14 cellular contexts compared by ENCODE assay signal in genomic region chr5:170353011-170353890, GRCh38. TPM values are rescaled to one million over a fixed set of nuclear protein-coding genes. Genes with fewer than 3 reads are reported as not detected.
DNase-seq lines count a peak whose midpoint lies in the region; ATAC-seq and TF ChIP-seq lines count a peak whose summit lies in the region.
"Had no signal": no experiment of that assay in that cellular context is flagged by ENCODE, and none has a peak within 500 bp of the region (broad histone marks: within the 10 kb centered on the region; RNA-seq: fewer than 3 reads in every experiment).

No MANE protein-coding gene starts in this region.

- H3K4me3 ChIP-seq in NB4 (ENCODE audit: low read depth, low read length) (no peak overlapping the region), endodermal cell (ENCODE audit: low read length) (no peak overlapping the region)
- H3K4me3 ChIP-seq: esophagus squamous epithelium had no signal

- TF ChIP-seq POLR2A in NB4 (IDR thresholded peaks at IDR 0.05; ENCODE audit: extremely low read depth, insufficient read length) = no peak

- H3K27me3 ChIP-seq in endodermal cell (ENCODE audit: control insufficient read depth, insufficient read depth, low read length, poor library complexity, severe bottlenecking) = peaks cover 65% of the 10 kb centered on the region

- no peak for TF ChIP-seq CTCF in NB4 (IDR thresholded peaks at IDR 0.05; ENCODE audit: low read depth, low read length)
- TF ChIP-seq CTCF in endodermal cell (conservative IDR thresholded peaks at IDR 0.05) = no peak
- no peak for TF ChIP-seq CTCF in nephron progenitor cell (IDR thresholded peaks at IDR 0.05)

- no peak for ATAC-seq in HG03108 (IDR thresholded peaks at IDR 0.05; ENCODE audit: unreplicated experiment)
- ATAC-seq in activated naive CD4-positive, alpha-beta T cell treated with anti-CD3 and anti-CD28 coated beads, Interleukin-2, amount 50 U/mL, for 72 hours = no peak
- ATAC-seq: natural killer cell treated with Interleukin-12 subunit alpha and Interleukin-12 subunit beta and Interleukin-15 and Interleukin-18, amount 100 ng/mL, for 72 hours had no signal

- H3K36me3 ChIP-seq in endodermal cell (ENCODE audit: control insufficient read depth, insufficient read depth, low read length) = no peaks in the 10 kb centered on the region
- H3K36me3 ChIP-seq: esophagus squamous epithelium had no signal

- no peak overlapping the region for H3K27ac ChIP-seq in endodermal cell (ENCODE audit: low read depth, low read length)

- no peaks in the 10 kb centered on the region for H3K9me3 ChIP-seq in endodermal cell (ENCODE audit: control insufficient read depth, low read length)
- H3K9me3 ChIP-seq: esophagus squamous epithelium had no signal

- H3K27ac Mint-ChIP-seq in endodermal cell (no peak overlapping the region), nephron progenitor cell (no peak overlapping the region)
- no peak overlapping the region for H3K27ac Mint-ChIP-seq in activated naive CD4-positive, alpha-beta T cell treated with anti-CD3 and anti-CD28 coated beads, Interleukin-2, amount 50 U/mL, for 72 hours
- H3K27ac Mint-ChIP-seq: natural killer cell treated with Interleukin-12 subunit alpha and Interleukin-12 subunit beta and Interleukin-15 and Interleukin-18, amount 100 ng/mL, for 72 hours had no signal

- peaks cover 84% of the 10 kb centered on the region for H3K27me3 Mint-ChIP-seq in endodermal cell (ENCODE audit: insufficient read depth)
- peaks cover 35% of the 10 kb centered on the region for H3K27me3 Mint-ChIP-seq in nephron progenitor cell (ENCODE audit: low read depth, poor library complexity)

- H3K9ac ChIP-seq in endodermal cell (ENCODE audit: extremely low read depth, low read length, poor library complexity, severe bottlenecking) = no peak overlapping the region

- H3K4me3 Mint-ChIP-seq in endodermal cell = no peak overlapping the region
- H3K4me3 Mint-ChIP-seq in nephron progenitor cell = peak overlapping the region; percentile 44
- H3K4me3 Mint-ChIP-seq: natural killer cell treated with Interleukin-12 subunit alpha and Interleukin-12 subunit beta and Interleukin-15 and Interleukin-18, amount 100 ng/mL, for 72 hours had no signal

- H3K36me3 Mint-ChIP-seq in endodermal cell (ENCODE audit: low read depth) = no peaks in the 10 kb centered on the region
- no peaks in the 10 kb centered on the region for H3K36me3 Mint-ChIP-seq in nephron progenitor cell (ENCODE audit: low read depth)
- no peaks in the 10 kb centered on the region for H3K36me3 Mint-ChIP-seq in activated naive CD4-positive, alpha-beta T cell treated with anti-CD3 and anti-CD28 coated beads, Interleukin-2, amount 50 U/mL, for 72 hours
- H3K36me3 Mint-ChIP-seq: natural killer cell treated with Interleukin-12 subunit alpha and Interleukin-12 subunit beta and Interleukin-15 and Interleukin-18, amount 100 ng/mL, for 72 hours had no signal

- H3K9me3 Mint-ChIP-seq in endodermal cell (no peaks in the 10 kb centered on the region), nephron progenitor cell (peaks cover 9% of the 10 kb centered on the region)
- H3K9me3 Mint-ChIP-seq in activated naive CD4-positive, alpha-beta T cell treated with anti-CD3 and anti-CD28 coated beads, Interleukin-2, amount 50 U/mL, for 72 hours = no peaks in the 10 kb centered on the region
- H3K9me3 Mint-ChIP-seq: natural killer cell treated with Interleukin-12 subunit alpha and Interleukin-12 subunit beta and Interleukin-15 and Interleukin-18, amount 100 ng/mL, for 72 hours had no signal

- peaks cover 6% of the 10 kb centered on the region for H3K4me1 ChIP-seq in endodermal cell (ENCODE audit: control insufficient read depth, insufficient read depth, low read length)

- DNase-seq in Ammon's horn (ENCODE audit: low spot score) (peak; percentile 25), NB4 (ENCODE audit: low read depth) (peak; percentile 33), endodermal cell (peak; percentile 81), nephron progenitor cell (no peak), NCI-H146 (lab: John Stamatoyannopoulos, UW) (no peak)
- no peak for DNase-seq in stimulated activated CD4-positive, alpha-beta T cell treated with anti-CD3 and anti-CD28 coated beads, Interleukin-12 subunit alpha, Interleukin-12 subunit beta, amount 100 ng/mL, for 4 hours
- no peak for DNase-seq in activated naive CD4-positive, alpha-beta T cell treated with anti-CD3 and anti-CD28 coated beads, Interleukin-2, amount 50 U/mL, for 72 hours (ENCODE audit: low spot score in 2 of 2)
- DNase-seq: esophagus squamous epithelium, Karpas-422, NCI-H2171 treated with DMSO at 0.1 percent for 48 hours, RPMI8226 had no signal

- 61 to 66% methylated on average over 12 to 21 of the region's 21 CpGs for WGBS in endodermal cell (ENCODE audit: insufficient coverage in 1 of 2, insufficient read length in 1 of 2), 2 experiments

- H3K4me1 Mint-ChIP-seq in endodermal cell (peaks cover 12% of the 10 kb centered on the region), nephron progenitor cell (peaks cover 53% of the 10 kb centered on the region)

RNA-seq across cellular contexts. Expression of gene KCNMB1, which starts 35.9 kb away (rescaled TPM):
- under 1 TPM in 1 of 2 donors, not detected in 1; 0.09 TPM for total RNA-seq in endodermal cell
- polyA plus RNA-seq in endodermal cell (2013, experiment 1 of 2) = 0.46 TPM
- polyA plus RNA-seq in endodermal cell (2013, experiment 2 of 2) = 0.46 TPM
- total RNA-seq in activated naive CD4-positive, alpha-beta T cell treated with anti-CD3 and anti-CD28 coated beads, Interleukin-2, amount 50 U/mL, for 72 hours = not detected
- total RNA-seq: bronchial epithelial cell; natural killer cell treated with Interleukin-12 subunit alpha and Interleukin-12 subunit beta and Interleukin-15 and Interleukin-18, amount 100 ng/mL, for 72 hours had no signal

RNA-seq across cellular contexts. Expression of gene LCP2, which starts 55.7 kb away (rescaled TPM):
- under 1 TPM in 1 of 2 donors, not detected in 1; 0.11 TPM for total RNA-seq in endodermal cell
- polyA plus RNA-seq in endodermal cell (2013, experiment 1 of 2) = not detected
- polyA plus RNA-seq in endodermal cell (2013, experiment 2 of 2) = not detected
- total RNA-seq in activated naive CD4-positive, alpha-beta T cell treated with anti-CD3 and anti-CD28 coated beads, Interleukin-2, amount 50 U/mL, for 72 hours = 100 to 1,000 TPM; 173 to 194 TPM
- total RNA-seq: bronchial epithelial cell had no signal

Comparison
In these comparisons a context has a peak if more than half of its experiments do, and no peak if none do; other contexts are left out.
1. DNase-seq: peak in Ammon's horn (single experiment), NB4 (single experiment) and endodermal cell (single experiment); none in nephron progenitor cell (single experiment), stimulated activated CD4-positive, alpha-beta T cell treated with anti-CD3 and anti-CD28 coated beads, Interleukin-12 subunit alpha, Interleukin-12 subunit beta, amount 100 ng/mL, for 4 hours (single experiment), NCI-H146 (single experiment) and activated naive CD4-positive, alpha-beta T cell treated with anti-CD3 and anti-CD28 coated beads, Interleukin-2, amount 50 U/mL, for 72 hours (0 of 2).
2. RNA of gene LCP2, which starts 55.7 kb away (total RNA-seq): 173 to 194 TPM in activated naive CD4-positive, alpha-beta T cell treated with anti-CD3 and anti-CD28 coated beads, Interleukin-2, amount 50 U/mL, for 72 hours; 0.11 TPM in endodermal cell; every median in the first group is over 100 times any median in the second.